ENCODE assay signal across 30 cellular contexts in genomic region chr12:57809425-57809824, GRCh38.
"Had no signal": no experiment of that assay in that cellular context is flagged by ENCODE, and none has a peak within 500 bp of the region (broad histone marks: within the 10 kb centered on the region; RNA-seq: fewer than 3 reads in every experiment).

No MANE protein-coding gene starts in this region.

- H3K4me3 ChIP-seq: neural progenitor cell, ovary, psoas muscle, right lobe of liver, sigmoid colon, spleen, suprapubic skin, testis, tibial artery, transverse colon, upper lobe of right lung, uterus had no signal

- H3K27ac ChIP-seq: neural progenitor cell, ovary, parathyroid adenoma, psoas muscle, right lobe of liver, sigmoid colon, spleen, suprapubic skin, testis, tibial artery, transverse colon, upper lobe of right lung, uterus had no signal

- H3K4me1 Mint-ChIP-seq: natural killer cell; neural progenitor cell; stimulated activated memory B cell treated with anti-CD40 and anti-IgM and Interleukin-4, amounts not matched to agents 10 μg/mL and 1 μg/mL and 100 μg/mL, for 72 hours had no signal

- H2AFZ ChIP-seq: neural progenitor cell, parathyroid adenoma had no signal

- H3K36me3 Mint-ChIP-seq: natural killer cell, neural progenitor cell, type B pancreatic cell had no signal

- DNase-seq: natural killer cell; occipital lobe; ovary; psoas muscle; right cardiac atrium; right lobe of liver; sigmoid colon; small intestine; stimulated activated CD4-positive, alpha-beta T cell treated with anti-CD3 and anti-CD28 coated beads, Interleukin-12 subunit alpha, Interleukin-12 subunit beta, amount 100 ng/mL, for 4 hours; stimulated activated CD4-positive, alpha-beta T cell treated with anti-CD3 and anti-CD28 coated beads, Interleukin-1b, Interleukin-23, amount 100 ng/mL, for 48 hours; stimulated activated CD4-positive, alpha-beta T cell treated with anti-CD3 and anti-CD28 coated beads, Interleukin-4, amount 100 ng/mL, for 1 hour; stimulated activated CD4-positive, alpha-beta T cell treated with anti-CD3 and anti-CD28 coated beads, Interleukin-4, amount 100 ng/mL, for 4 hours; stimulated activated CD8-positive, alpha-beta memory T cell treated with anti-CD3 and anti-CD28 coated beads, Interleukin-4, amount 100 ng/mL, for 48 hours; stimulated activated naive CD4-positive, alpha-beta T cell; stimulated activated naive CD8-positive, alpha-beta T cell treated with anti-CD3 and anti-CD28 coated beads, Interleukin-15, amount 100 ng/mL, for 72 hours; stimulated activated naive CD8-positive, alpha-beta T cell treated with anti-CD3 and anti-CD28 coated beads, Interleukin-15, Interleukin-2, amounts not matched to agents 100 U/mL and 50 U/mL, for 24 hours; substantia nigra; testis; transverse colon; upper lobe of right lung; uterus had no signal

- H3K27me3 ChIP-seq: neural progenitor cell, ovary, right lobe of liver, sigmoid colon, spleen, suprapubic skin, testis, tibial artery, transverse colon, upper lobe of right lung, uterus had no signal

- H3K9me3 ChIP-seq: ovary, psoas muscle, right lobe of liver, sigmoid colon, spleen, suprapubic skin, testis, tibial artery, transverse colon, upper lobe of right lung, uterus had no signal

- H3K9ac ChIP-seq: neural progenitor cell, parathyroid adenoma had no signal

- H3K4me3 Mint-ChIP-seq: natural killer cell; nephron; neural progenitor cell; stimulated activated memory B cell treated with anti-CD40 and anti-IgM and Interleukin-4, amounts not matched to agents 10 μg/mL and 1 μg/mL and 100 μg/mL, for 72 hours; stimulated activated naive CD8-positive, alpha-beta T cell treated with anti-CD3 and anti-CD28 coated beads, Interleukin-15, amount 100 ng/mL, for 72 hours; type B pancreatic cell had no signal

- FAIRE-seq: small intestine had no signal

- H3K27me3 Mint-ChIP-seq: progenitor cell of endocrine pancreas; stimulated activated memory B cell treated with anti-CD40 and anti-IgM and Interleukin-4, amounts not matched to agents 10 μg/mL and 1 μg/mL and 100 μg/mL, for 72 hours; stimulated activated naive CD8-positive, alpha-beta T cell treated with anti-CD3 and anti-CD28 coated beads, Interleukin-15, amount 100 ng/mL, for 72 hours; type B pancreatic cell had no signal

- ATAC-seq: natural killer cell; psoas muscle; right cardiac atrium; right lobe of liver; stimulated activated memory B cell treated with anti-CD40 and anti-IgM and Interleukin-4, amounts not matched to agents 10 μg/mL and 1 μg/mL and 100 μg/mL, for 72 hours; stimulated activated naive CD8-positive, alpha-beta T cell treated with anti-CD3 and anti-CD28 coated beads, Interleukin-15, amount 100 ng/mL, for 72 hours; stimulated activated naive CD8-positive, alpha-beta T cell treated with anti-CD3 and anti-CD28 coated beads, Interleukin-15, Interleukin-2, amounts not matched to agents 100 U/mL and 50 U/mL, for 24 hours; upper lobe of right lung had no signal

- H3K4me2 ChIP-seq: neural progenitor cell had no signal

- H3K27ac Mint-ChIP-seq: natural killer cell; nephron; neural progenitor cell; progenitor cell of endocrine pancreas; stimulated activated memory B cell treated with anti-CD40 and anti-IgM and Interleukin-4, amounts not matched to agents 10 μg/mL and 1 μg/mL and 100 μg/mL, for 72 hours; stimulated activated naive CD8-positive, alpha-beta T cell treated with anti-CD3 and anti-CD28 coated beads, Interleukin-15, amount 100 ng/mL, for 72 hours; type B pancreatic cell had no signal

- H3K9me3 Mint-ChIP-seq: natural killer cell; nephron; neural progenitor cell; stimulated activated memory B cell treated with anti-CD40 and anti-IgM and Interleukin-4, amounts not matched to agents 10 μg/mL and 1 μg/mL and 100 μg/mL, for 72 hours; stimulated activated naive CD8-positive, alpha-beta T cell treated with anti-CD3 and anti-CD28 coated beads, Interleukin-15, amount 100 ng/mL, for 72 hours; type B pancreatic cell had no signal

- H3K36me3 ChIP-seq: neural progenitor cell, ovary, uterus had no signal

- H3K4me1 ChIP-seq: neural progenitor cell, suprapubic skin, transverse colon, upper lobe of right lung had no signal
